ENCODE assay signal across 16 cellular contexts in genomic region chr7:78780560-78780959, GRCh38.
DNase-seq lines count a peak whose midpoint lies in the region; ATAC-seq and TF ChIP-seq lines count a peak whose summit lies in the region.
"Had no signal": no experiment of that assay in that cellular context is flagged by ENCODE, and none has a peak within 500 bp of the region (broad histone marks: within the 10 kb centered on the region; RNA-seq: fewer than 3 reads in every experiment).

No MANE protein-coding gene starts in this region.

- H3K36me3 Mint-ChIP-seq in WTC11, result no peaks in the 10 kb centered on the region
- H3K36me3 Mint-ChIP-seq: CD4-positive, CD25-positive, alpha-beta regulatory T cell; IgD-negative memory B cell had no signal

- H3K27me3 Mint-ChIP-seq in WTC11 (ENCODE audit: low read depth), result no peaks in the 10 kb centered on the region
- H3K27me3 Mint-ChIP-seq: CD4-positive, CD25-positive, alpha-beta regulatory T cell had no signal

- H3K4me3 ChIP-seq in GM12865 (ENCODE audit: low read depth, low read length), result no peak overlapping the region
- no peak overlapping the region for H3K4me3 ChIP-seq in fibroblast of lung (replicated peaks in 1 of 4; ENCODE audit: control extremely low read depth in 1 of 4, insufficient read depth in 1 of 4, low read depth in 3 of 4, low read length in 4 of 4)
- H3K4me3 ChIP-seq: BLaER1 treated with 17β-estradiol and CSF1 and Interleukin-3, amounts not matched to agents 10 nM and 100 nM had no signal

- H3K9me3 ChIP-seq in fibroblast of lung (ENCODE audit: control insufficient read depth, insufficient read depth, low read depth, low read length), result no peaks in the 10 kb centered on the region
- H3K9me3 ChIP-seq: BLaER1 treated with 17β-estradiol and CSF1 and Interleukin-3, amounts not matched to agents 10 nM and 100 nM had no signal

- 0 out of 2 replicates have a peak overlapping the region, but pooled peaks have one; percentile 66 for H3K27ac Mint-ChIP-seq in WTC11
- H3K27ac Mint-ChIP-seq: CD4-positive, CD25-positive, alpha-beta regulatory T cell; HFFc6 had no signal

- CTCF ChIA-PET in WTC11 (lab: Charles Lee), result no interaction called here

- no peaks in the 10 kb centered on the region for H3K79me2 ChIP-seq in fibroblast of lung (ENCODE audit: control insufficient read depth, insufficient read depth, low read length)

- no peak for TF ChIP-seq CTCF in GM12865 (IDR thresholded peaks at IDR 0.05; ENCODE audit: insufficient read depth, low read depth, low read length, missing control alignments)
- TF ChIP-seq CTCF in WTC11 (IDR thresholded peaks at IDR 0.05), result no peak
- no peak for TF ChIP-seq CTCF in fibroblast of lung (conservative IDR thresholded peaks at IDR 0.05 in 1 of 2, IDR thresholded peaks at IDR 0.05 in 1 of 2; ENCODE audit: low read depth in 1 of 2, low read length in 2 of 2)

- no peak overlapping the region for H2AFZ ChIP-seq in fibroblast of lung (ENCODE audit: low read length)

- POLR2A ChIA-PET in WTC11 (lab: Charles Lee), result no interaction called here

- peak overlapping the region; percentile 17 for H3K4me2 ChIP-seq in fibroblast of lung (ENCODE audit: extremely low read depth, insufficient read depth, low read length)
- H3K4me2 ChIP-seq: BLaER1 treated with 17β-estradiol and CSF1 and Interleukin-3, amounts not matched to agents 10 nM and 100 nM had no signal

- no peaks in the 10 kb centered on the region for H3K27me3 ChIP-seq in fibroblast of lung (ENCODE audit: control insufficient read depth, insufficient read depth, low read length)
- H3K27me3 ChIP-seq: BLaER1 treated with 17β-estradiol and CSF1 and Interleukin-3, amounts not matched to agents 10 nM and 100 nM had no signal

- H3K4me1 ChIP-seq in fibroblast of lung (ENCODE audit: control insufficient read depth, extremely low read depth, insufficient read depth, low read length), result no peaks in the 10 kb centered on the region

- H3K4me1 Mint-ChIP-seq in WTC11, result peaks cover 36% of the 10 kb centered on the region
- H3K4me1 Mint-ChIP-seq: IgD-negative memory B cell had no signal

- ATAC-seq in HG03432 (IDR thresholded peaks at IDR 0.05; ENCODE audit: unreplicated experiment) (peak; percentile 44), WTC11 (no peak)

- no peak overlapping the region for H3K9ac ChIP-seq in fibroblast of lung (ENCODE audit: insufficient read depth, low read length)
- H3K9ac ChIP-seq: BLaER1 treated with 17β-estradiol and CSF1 and Interleukin-3, amounts not matched to agents 10 nM and 100 nM had no signal

- H3K27ac ChIP-seq in fibroblast of lung (ENCODE audit: insufficient read depth, low read length), result no peak overlapping the region
- H3K27ac ChIP-seq: BLaER1 treated with 17β-estradiol and CSF1 and Interleukin-3, amounts not matched to agents 10 nM and 100 nM had no signal

- no peaks in the 10 kb centered on the region for H3K9me3 Mint-ChIP-seq in WTC11
- H3K9me3 Mint-ChIP-seq: HFFc6 had no signal

- no peaks in the 10 kb centered on the region for H4K20me1 ChIP-seq in fibroblast of lung (ENCODE audit: control insufficient read depth, extremely low read depth, insufficient read depth, low read length)
- H4K20me1 ChIP-seq: BLaER1 treated with 17β-estradiol and CSF1 and Interleukin-3, amounts not matched to agents 10 nM and 100 nM had no signal

- H3K36me3 ChIP-seq in fibroblast of lung (ENCODE audit: control insufficient read depth, insufficient read depth, low read length), result no peaks in the 10 kb centered on the region
- H3K36me3 ChIP-seq: BLaER1 treated with 17β-estradiol and CSF1 and Interleukin-3, amounts not matched to agents 10 nM and 100 nM had no signal

- DNase-seq in GM12865 (ENCODE audit: low read depth), result peak; percentile 37
- DNase-seq in WTC11 (ENCODE audit: low spot score), result no peak
- DNase-seq in fibroblast of lung (ENCODE audit: low read depth in 2 of 2), result no peak
- no peak for DNase-seq in HT-29 (ENCODE audit: low spot score)
- DNase-seq in A172 (ENCODE audit: low spot score), result no peak
- no peak for DNase-seq in occipital lobe (lab: John Stamatoyannopoulos, UW)
- DNase-seq in NCI-H345 treated with DMSO at 0.1 percent for 48 hours (lab: John Stamatoyannopoulos, UW; ENCODE audit: unreplicated experiment), result no peak
- DNase-seq: 8988T; ACHN; CD4-positive, CD25-positive, alpha-beta regulatory T cell; DMS79; HCEC 1CT; HFFc6 had no signal

- no peak overlapping the region for H3K4me3 Mint-ChIP-seq in WTC11
- H3K4me3 Mint-ChIP-seq: CD4-positive, CD25-positive, alpha-beta regulatory T cell; HFFc6; IgD-negative memory B cell had no signal

TF ChIP-seq in WTC11, 78 proteins besides CTCF, POLR2A, EP300 and RAD21 (continues in another document):
- no peak for TF ChIP-seq ZBTB43 (CRISPR knock-in tag; IDR thresholded peaks at IDR 0.05)
- TF ChIP-seq NR1H2 (CRISPR knock-in tag; IDR thresholded peaks at IDR 0.05), result no peak
- no peak for TF ChIP-seq ZNF532 (CRISPR knock-in tag; IDR thresholded peaks at IDR 0.05; ENCODE audit: borderline replicate concordance)
- no peak for TF ChIP-seq ZNF423 (CRISPR knock-in tag; IDR thresholded peaks at IDR 0.05)
- TF ChIP-seq NR3C1 (CRISPR knock-in tag; conservative IDR thresholded peaks at IDR 0.05; ENCODE audit: low read depth), result no peak
- TF ChIP-seq, protein P1, sequence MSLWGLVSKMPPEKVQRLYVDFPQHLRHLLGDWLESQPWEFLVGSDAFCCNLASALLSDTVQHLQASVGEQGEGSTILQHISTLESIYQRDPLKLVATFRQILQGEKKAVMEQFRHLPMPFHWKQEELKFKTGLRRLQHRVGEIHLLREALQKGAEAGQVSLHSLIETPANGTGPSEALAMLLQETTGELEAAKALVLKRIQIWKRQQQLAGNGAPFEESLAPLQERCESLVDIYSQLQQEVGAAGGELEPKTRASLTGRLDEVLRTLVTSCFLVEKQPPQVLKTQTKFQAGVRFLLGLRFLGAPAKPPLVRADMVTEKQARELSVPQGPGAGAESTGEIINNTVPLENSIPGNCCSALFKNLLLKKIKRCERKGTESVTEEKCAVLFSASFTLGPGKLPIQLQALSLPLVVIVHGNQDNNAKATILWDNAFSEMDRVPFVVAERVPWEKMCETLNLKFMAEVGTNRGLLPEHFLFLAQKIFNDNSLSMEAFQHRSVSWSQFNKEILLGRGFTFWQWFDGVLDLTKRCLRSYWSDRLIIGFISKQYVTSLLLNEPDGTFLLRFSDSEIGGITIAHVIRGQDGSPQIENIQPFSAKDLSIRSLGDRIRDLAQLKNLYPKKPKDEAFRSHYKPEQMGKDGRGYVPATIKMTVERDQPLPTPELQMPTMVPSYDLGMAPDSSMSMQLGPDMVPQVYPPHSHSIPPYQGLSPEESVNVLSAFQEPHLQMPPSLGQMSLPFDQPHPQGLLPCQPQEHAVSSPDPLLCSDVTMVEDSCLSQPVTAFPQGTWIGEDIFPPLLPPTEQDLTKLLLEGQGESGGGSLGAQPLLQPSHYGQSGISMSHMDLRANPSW (CRISPR knock-in tag; conservative IDR thresholded peaks at IDR 0.05; ENCODE audit: low read depth), result no peak
- TF ChIP-seq ZNF317 (CRISPR knock-in tag; IDR thresholded peaks at IDR 0.05; ENCODE audit: borderline replicate concordance, low read depth), result no peak
- TF ChIP-seq ZNF263 (CRISPR knock-in tag; IDR thresholded peaks at IDR 0.05; ENCODE audit: low read depth), result no peak
- TF ChIP-seq, protein P2, sequence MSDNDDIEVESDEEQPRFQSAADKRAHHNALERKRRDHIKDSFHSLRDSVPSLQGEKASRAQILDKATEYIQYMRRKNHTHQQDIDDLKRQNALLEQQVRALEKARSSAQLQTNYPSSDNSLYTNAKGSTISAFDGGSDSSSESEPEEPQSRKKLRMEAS (CRISPR knock-in tag; IDR thresholded peaks at IDR 0.05), result no peak
- no peak for TF ChIP-seq HMGA2 (CRISPR knock-in tag; IDR thresholded peaks at IDR 0.05)
